Comparison of ENCODE assay signal across 1 cellular context in the genomic region with DNA sequence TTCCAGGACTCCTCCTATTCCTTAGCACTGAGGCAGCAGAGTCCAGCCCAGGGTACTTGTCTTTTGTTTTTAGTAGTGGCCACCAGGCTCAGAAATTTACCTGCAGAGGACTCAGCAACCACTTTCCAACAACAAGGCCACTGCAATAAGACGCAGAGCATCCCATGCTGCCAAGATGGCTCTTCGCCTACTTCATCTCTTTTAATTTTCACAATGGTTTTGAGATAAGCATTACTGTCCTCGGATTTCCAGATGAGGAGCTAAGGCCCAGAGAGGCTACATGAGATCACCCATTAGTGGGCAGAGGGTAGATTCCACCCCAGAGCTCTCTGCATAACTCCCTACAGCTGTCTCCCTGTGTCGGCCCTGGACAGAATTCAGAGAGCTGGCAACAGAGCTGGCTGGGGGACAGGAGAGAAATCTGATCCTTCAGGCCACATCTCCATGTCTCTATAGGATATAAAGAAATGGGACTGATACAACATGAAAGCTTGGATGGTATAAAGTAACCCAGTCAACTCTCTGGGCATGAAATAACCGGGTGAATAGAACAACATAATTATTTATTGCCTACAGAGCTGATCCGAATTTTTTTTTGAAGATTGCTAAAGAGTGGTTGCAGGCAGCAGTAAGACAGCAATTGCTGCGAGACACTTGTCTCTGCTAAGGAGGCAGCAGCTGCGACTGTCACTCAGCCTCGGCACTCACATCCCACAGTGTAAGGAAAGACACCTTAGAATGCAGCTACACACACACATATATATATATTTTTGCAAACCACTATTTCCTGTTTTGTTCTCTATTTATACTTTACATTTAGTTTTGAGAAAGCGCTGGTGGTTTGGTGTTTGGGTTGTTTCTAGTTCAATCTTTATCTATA.
TF ChIP-seq lines count a peak whose summit lies in the region.

No MANE protein-coding gene starts in this region.

TF ChIP-seq in SK-N-SH treated with all-trans-retinoic acid at 6 μM for 48 hours, 23 proteins besides CTCF, POLR2A, EP300 and RAD21 (continued from another document):
- TF ChIP-seq, protein P1, sequence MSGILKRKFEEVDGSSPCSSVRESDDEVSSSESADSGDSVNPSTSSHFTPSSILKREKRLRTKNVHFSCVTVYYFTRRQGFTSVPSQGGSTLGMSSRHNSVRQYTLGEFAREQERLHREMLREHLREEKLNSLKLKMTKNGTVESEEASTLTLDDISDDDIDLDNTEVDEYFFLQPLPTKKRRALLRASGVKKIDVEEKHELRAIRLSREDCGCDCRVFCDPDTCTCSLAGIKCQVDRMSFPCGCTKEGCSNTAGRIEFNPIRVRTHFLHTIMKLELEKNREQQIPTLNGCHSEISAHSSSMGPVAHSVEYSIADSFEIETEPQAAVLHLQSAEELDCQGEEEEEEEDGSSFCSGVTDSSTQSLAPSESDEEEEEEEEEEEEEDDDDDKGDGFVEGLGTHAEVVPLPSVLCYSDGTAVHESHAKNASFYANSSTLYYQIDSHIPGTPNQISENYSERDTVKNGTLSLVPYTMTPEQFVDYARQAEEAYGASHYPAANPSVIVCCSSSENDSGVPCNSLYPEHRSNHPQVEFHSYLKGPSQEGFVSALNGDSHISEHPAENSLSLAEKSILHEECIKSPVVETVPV (CRISPR knock-in tag; IDR thresholded peaks at IDR 0.05): no peak
- no peak for TF ChIP-seq GLIS3 (CRISPR knock-in tag; IDR thresholded peaks at IDR 0.05)
- no peak for TF ChIP-seq SNAI2 (CRISPR knock-in tag; IDR thresholded peaks at IDR 0.05)
- no peak for TF ChIP-seq ISL1 (CRISPR knock-in tag; IDR thresholded peaks at IDR 0.05)
- no peak for TF ChIP-seq TOX (CRISPR knock-in tag; IDR thresholded peaks at IDR 0.05; ENCODE audit: borderline replicate concordance)
